ENCODE assay signal across 1 cellular context in the genomic region with DNA sequence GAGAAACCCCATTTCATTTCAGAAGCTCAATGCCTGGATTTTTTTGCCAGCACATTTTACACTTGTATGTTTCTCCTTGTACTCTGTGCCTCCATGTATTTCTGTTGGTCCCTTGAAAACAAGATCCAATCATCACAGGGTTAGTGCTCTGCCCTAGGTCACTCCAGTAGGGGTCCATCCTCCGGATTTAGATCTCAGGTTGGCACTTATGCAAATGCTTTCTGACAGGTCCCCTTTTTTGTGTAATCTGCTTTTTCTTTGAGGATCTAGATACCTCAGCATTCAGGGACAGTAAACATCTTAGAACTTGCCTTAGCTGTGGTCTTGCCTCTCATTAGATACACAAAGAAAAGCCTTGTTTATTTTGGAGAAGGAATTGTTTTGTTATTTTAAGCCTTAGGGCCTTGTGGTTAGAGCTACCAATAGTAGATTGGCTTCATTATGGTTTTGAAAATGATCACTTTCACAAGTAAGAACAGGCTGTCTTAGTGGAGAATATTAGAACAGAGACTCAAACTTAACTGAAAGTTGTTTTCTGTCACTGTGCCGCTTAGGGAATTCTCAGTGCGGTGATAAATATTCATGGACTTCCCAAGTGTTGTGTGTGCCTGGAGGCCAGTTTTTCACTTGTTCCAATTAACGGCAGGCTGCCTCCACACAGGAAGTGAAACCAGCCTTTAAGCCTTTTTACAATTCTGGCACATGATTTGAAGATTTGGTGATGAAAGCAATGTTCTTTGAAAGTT.
TF ChIP-seq lines count a peak whose summit lies in the region.

No MANE protein-coding gene starts in this region.

TF ChIP-seq in K562, 482 proteins besides CTCF, POLR2A, EP300 and RAD21:
- TF ChIP-seq SRSF9 (IDR thresholded peaks at IDR 0.05; ENCODE audit: borderline replicate concordance, low read depth, low read length), result no peak
- TF ChIP-seq CBFA2T2 (conservative IDR thresholded peaks at IDR 0.05), result no peak
- no peak for TF ChIP-seq MCM2 (IDR thresholded peaks at IDR 0.05; ENCODE audit: low read depth)
- no peak for TF ChIP-seq RBBP5 (IDR thresholded peaks at IDR 0.05; ENCODE audit: borderline replicate concordance, insufficient read depth, low read length, poor library complexity, severe bottlenecking)
- TF ChIP-seq, protein P1, sequence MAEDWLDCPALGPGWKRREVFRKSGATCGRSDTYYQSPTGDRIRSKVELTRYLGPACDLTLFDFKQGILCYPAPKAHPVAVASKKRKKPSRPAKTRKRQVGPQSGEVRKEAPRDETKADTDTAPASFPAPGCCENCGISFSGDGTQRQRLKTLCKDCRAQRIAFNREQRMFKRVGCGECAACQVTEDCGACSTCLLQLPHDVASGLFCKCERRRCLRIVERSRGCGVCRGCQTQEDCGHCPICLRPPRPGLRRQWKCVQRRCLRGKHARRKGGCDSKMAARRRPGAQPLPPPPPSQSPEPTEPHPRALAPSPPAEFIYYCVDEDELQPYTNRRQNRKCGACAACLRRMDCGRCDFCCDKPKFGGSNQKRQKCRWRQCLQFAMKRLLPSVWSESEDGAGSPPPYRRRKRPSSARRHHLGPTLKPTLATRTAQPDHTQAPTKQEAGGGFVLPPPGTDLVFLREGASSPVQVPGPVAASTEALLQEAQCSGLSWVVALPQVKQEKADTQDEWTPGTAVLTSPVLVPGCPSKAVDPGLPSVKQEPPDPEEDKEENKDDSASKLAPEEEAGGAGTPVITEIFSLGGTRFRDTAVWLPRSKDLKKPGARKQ (CRISPR knock-in tag; IDR thresholded peaks at IDR 0.05), result no peak
- TF ChIP-seq NFE2 (IDR thresholded peaks at IDR 0.05; ENCODE audit: low read depth), result no peak
- TF ChIP-seq, protein P2, sequence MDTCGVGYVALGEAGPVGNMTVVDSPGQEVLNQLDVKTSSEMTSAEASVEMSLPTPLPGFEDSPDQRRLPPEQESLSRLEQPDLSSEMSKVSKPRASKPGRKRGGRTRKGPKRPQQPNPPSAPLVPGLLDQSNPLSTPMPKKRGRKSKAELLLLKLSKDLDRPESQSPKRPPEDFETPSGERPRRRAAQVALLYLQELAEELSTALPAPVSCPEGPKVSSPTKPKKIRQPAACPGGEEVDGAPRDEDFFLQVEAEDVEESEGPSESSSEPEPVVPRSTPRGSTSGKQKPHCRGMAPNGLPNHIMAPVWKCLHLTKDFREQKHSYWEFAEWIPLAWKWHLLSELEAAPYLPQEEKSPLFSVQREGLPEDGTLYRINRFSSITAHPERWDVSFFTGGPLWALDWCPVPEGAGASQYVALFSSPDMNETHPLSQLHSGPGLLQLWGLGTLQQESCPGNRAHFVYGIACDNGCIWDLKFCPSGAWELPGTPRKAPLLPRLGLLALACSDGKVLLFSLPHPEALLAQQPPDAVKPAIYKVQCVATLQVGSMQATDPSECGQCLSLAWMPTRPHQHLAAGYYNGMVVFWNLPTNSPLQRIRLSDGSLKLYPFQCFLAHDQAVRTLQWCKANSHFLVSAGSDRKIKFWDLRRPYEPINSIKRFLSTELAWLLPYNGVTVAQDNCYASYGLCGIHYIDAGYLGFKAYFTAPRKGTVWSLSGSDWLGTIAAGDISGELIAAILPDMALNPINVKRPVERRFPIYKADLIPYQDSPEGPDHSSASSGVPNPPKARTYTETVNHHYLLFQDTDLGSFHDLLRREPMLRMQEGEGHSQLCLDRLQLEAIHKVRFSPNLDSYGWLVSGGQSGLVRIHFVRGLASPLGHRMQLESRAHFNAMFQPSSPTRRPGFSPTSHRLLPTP (IDR thresholded peaks at IDR 0.05; ENCODE audit: borderline replicate concordance, extremely low read depth, insufficient read length), result no peak
- TF ChIP-seq SMAD1 (IDR thresholded peaks at IDR 0.05; ENCODE audit: low read depth, low read length, partially characterized antibody), result no peak
- no peak for TF ChIP-seq TAF15 (IDR thresholded peaks at IDR 0.05; ENCODE audit: low read depth, low read length)
- no peak for TF ChIP-seq ZNF644 (tag; IDR thresholded peaks at IDR 0.05; ENCODE audit: low read depth)
- TF ChIP-seq SETDB1 (IDR thresholded peaks at IDR 0.05; ENCODE audit: low read length), result no peak
- TF ChIP-seq ZC3H8 (IDR thresholded peaks at IDR 0.05), result no peak
- TF ChIP-seq ZNF146 (CRISPR knock-in tag; IDR thresholded peaks at IDR 0.05; ENCODE audit: unreplicated experiment), result no peak
- no peak for TF ChIP-seq ZNF324 (CRISPR knock-in tag; IDR thresholded peaks at IDR 0.05)
- TF ChIP-seq CHD1 (IDR thresholded peaks at IDR 0.05; ENCODE audit: low read length), result no peak
- TF ChIP-seq ZNF282 (CRISPR knock-in tag; IDR thresholded peaks at IDR 0.05), result no peak
- TF ChIP-seq, protein P3, sequence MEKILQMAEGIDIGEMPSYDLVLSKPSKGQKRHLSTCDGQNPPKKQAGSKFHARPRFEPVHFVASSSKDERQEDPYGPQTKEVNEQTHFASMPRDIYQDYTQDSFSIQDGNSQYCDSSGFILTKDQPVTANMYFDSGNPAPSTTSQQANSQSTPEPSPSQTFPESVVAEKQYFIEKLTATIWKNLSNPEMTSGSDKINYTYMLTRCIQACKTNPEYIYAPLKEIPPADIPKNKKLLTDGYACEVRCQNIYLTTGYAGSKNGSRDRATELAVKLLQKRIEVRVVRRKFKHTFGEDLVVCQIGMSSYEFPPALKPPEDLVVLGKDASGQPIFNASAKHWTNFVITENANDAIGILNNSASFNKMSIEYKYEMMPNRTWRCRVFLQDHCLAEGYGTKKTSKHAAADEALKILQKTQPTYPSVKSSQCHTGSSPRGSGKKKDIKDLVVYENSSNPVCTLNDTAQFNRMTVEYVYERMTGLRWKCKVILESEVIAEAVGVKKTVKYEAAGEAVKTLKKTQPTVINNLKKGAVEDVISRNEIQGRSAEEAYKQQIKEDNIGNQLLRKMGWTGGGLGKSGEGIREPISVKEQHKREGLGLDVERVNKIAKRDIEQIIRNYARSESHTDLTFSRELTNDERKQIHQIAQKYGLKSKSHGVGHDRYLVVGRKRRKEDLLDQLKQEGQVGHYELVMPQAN (IDR thresholded peaks at IDR 0.05; ENCODE audit: borderline replicate concordance), result no peak
- no peak for TF ChIP-seq MAFF (IDR thresholded peaks at IDR 0.05; ENCODE audit: low read length)
- no peak for TF ChIP-seq HNRNPLL (IDR thresholded peaks at IDR 0.05; ENCODE audit: low read depth, low read length, poor library complexity, severe bottlenecking)
TF ChIP-seq in K562: peak in this region for 0.
